Comparison of ENCODE assay signal across 12 cellular contexts in the genomic region with DNA sequence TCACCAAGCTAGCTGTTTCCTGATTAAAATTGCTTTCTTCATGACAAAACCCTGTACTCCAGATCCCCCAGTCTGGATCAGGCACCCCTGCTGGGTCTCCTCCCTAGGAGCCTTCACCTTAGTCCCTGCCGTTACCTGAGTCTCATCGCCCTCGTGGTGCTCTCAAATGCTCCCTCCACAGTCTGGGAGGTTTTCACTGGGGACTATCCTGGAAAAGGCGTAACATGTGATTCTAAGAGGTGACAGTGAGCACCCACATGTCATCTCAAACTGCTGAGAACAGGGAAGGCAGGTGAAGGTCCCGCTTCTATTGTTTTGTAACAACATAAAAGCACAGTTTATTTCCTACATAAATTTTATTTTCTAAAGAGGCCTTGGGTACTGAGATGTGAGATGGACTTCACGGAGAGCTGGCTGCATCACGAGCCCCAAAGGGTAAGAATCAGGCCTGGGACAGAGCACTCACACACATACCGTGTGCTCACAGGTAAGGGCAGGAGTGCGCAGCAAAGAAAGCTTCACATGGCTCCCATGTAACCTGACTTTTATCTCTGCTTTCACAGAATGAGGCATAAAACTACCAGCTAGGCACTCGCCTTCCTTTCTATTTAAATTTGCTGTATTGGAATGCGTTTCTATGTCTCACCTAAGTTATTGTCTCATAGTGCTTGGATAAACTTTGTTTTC.
"Had no signal": no experiment of that assay in that cellular context is flagged by ENCODE, and none has a peak within 500 bp of the region (broad histone marks: within the 10 kb centered on the region; RNA-seq: fewer than 3 reads in every experiment).

No MANE protein-coding gene starts in this region.

- H3K4me3 ChIP-seq: neural progenitor cell, SJSA1 had no signal

- DNase-seq: activated CD4-positive, CD25-positive, alpha-beta regulatory T cell; anterior cingulate cortex; hippocampal formation; kidney glomerular epithelial cell; mesendoderm; stimulated activated CD4-positive, alpha-beta T cell treated with anti-CD3 and anti-CD28 coated beads, Interleukin-15, amount 100 ng/mL, for 24 hours; stimulated activated CD4-positive, alpha-beta T cell treated with anti-CD3 and anti-CD28 coated beads, Interleukin-4, amount 100 ng/mL, for 24 hours; substantia nigra; trophoblast cell had no signal

- H3K4me3 Mint-ChIP-seq: neural progenitor cell had no signal

- H3K4me1 ChIP-seq: neural progenitor cell, parathyroid adenoma, SJSA1 had no signal

- H3K9me3 ChIP-seq: SJSA1 had no signal

- H3K27ac Mint-ChIP-seq: neural progenitor cell had no signal

- H3K36me3 Mint-ChIP-seq: neural progenitor cell had no signal

- H3K9me3 Mint-ChIP-seq: neural progenitor cell had no signal

- H3K27ac ChIP-seq: neural progenitor cell, parathyroid adenoma, SJSA1 had no signal

- H3K27me3 ChIP-seq: neural progenitor cell, SJSA1 had no signal
